In the genomic region with DNA sequence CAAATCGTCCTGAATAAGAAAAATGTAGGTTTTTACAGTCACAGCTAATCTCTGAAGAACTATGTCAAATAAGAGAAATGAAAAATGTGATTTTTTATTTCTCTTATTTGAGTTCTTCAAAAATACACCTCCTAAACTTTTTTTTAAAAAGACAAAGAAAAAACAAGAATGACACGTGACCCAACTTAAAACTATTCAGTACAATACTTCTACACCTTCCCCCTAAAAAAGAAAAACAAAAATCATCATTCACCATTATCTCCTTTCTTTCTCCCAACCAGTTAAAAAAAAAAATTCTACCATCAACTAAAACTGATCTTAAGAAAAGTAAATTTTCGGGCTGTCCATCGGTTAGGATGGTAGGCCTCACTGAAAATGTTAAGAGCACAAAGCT, we compare ENCODE assay signal across 8 cellular contexts. TPM values are rescaled to one million over a fixed set of nuclear protein-coding genes. Genes with fewer than 3 reads are reported as not detected.
A peak's percentile ranks its signal among the peaks of the same experiment; 100 is the strongest.
DNase-seq lines count a peak whose midpoint lies in the region; ATAC-seq and TF ChIP-seq lines count a peak whose summit lies in the region.

No MANE protein-coding gene starts in this region.

- no peak for TF ChIP-seq CTCF in AG10803 (conservative IDR thresholded peaks at IDR 0.05; ENCODE audit: low read length)
- no peak for TF ChIP-seq CTCF in LNCaP clone FGC (IDR thresholded peaks at IDR 0.05; ENCODE audit: control insufficient read depth, extremely low read depth, insufficient read depth)

- H3K27ac Mint-ChIP-seq in dendritic cell treated with granulocyte-macrophage colony-stimulating factor and Interleukin-4, amounts not matched to agents 40 ng/mL and 50 ng/mL, for 4 days: peak overlapping the region; percentile 100
- peak overlapping the region; percentile 98 to 99 for H3K27ac Mint-ChIP-seq in natural killer cell treated with Interleukin-12 subunit alpha and Interleukin-12 subunit beta and Interleukin-15 and Interleukin-18, amount 100 ng/mL, for 72 hours

- DNase-seq in AG10803 (ENCODE audit: low read depth): no peak
- DNase-seq in LNCaP clone FGC (ENCODE audit: low read depth): no peak
- no peak for DNase-seq in natural killer cell treated with Interleukin-12 subunit alpha and Interleukin-12 subunit beta and Interleukin-15 and Interleukin-18, amount 100 ng/mL, for 72 hours (ENCODE audit: low spot score)
- DNase-seq in inferior parietal cortex (ENCODE audit: extremely low spot score): no peak
- DNase-seq in amniotic stem cell (lab: John Stamatoyannopoulos, UW): no peak

- H3K36me3 Mint-ChIP-seq in dendritic cell treated with granulocyte-macrophage colony-stimulating factor and Interleukin-4, amounts not matched to agents 40 ng/mL and 50 ng/mL, for 4 days (ENCODE audit: low read depth): peaks cover 45% of the 10 kb centered on the region
- H3K36me3 Mint-ChIP-seq in natural killer cell treated with Interleukin-12 subunit alpha and Interleukin-12 subunit beta and Interleukin-15 and Interleukin-18, amount 100 ng/mL, for 72 hours: peaks cover 16% of the 10 kb centered on the region

- H3K4me3 ChIP-seq in AG10803 (ENCODE audit: low read length): peak overlapping the region; percentile 87
- H3K4me3 ChIP-seq in LNCaP clone FGC (ENCODE audit: low read depth, low read length): peak overlapping the region; percentile 82

- H3K4me3 Mint-ChIP-seq in dendritic cell treated with granulocyte-macrophage colony-stimulating factor and Interleukin-4, amounts not matched to agents 40 ng/mL and 50 ng/mL, for 4 days: peak overlapping the region; percentile 99
- peak overlapping the region; percentile 98 for H3K4me3 Mint-ChIP-seq in natural killer cell treated with Interleukin-12 subunit alpha and Interleukin-12 subunit beta and Interleukin-15 and Interleukin-18, amount 100 ng/mL, for 72 hours

- intact Hi-C loops in dendritic cell treated with granulocyte-macrophage colony-stimulating factor and Interleukin-4, amounts not matched to agents 40 ng/mL and 50 ng/mL, for 4 days (cut with micrococcal nuclease): no loop called here

- H3K4me1 Mint-ChIP-seq in dendritic cell treated with granulocyte-macrophage colony-stimulating factor and Interleukin-4, amounts not matched to agents 40 ng/mL and 50 ng/mL, for 4 days (ENCODE audit: low read depth): peaks cover 66% of the 10 kb centered on the region
- H3K4me1 Mint-ChIP-seq in natural killer cell treated with Interleukin-12 subunit alpha and Interleukin-12 subunit beta and Interleukin-15 and Interleukin-18, amount 100 ng/mL, for 72 hours (ENCODE audit: low read depth in 2 of 2): peaks cover 51 to 58% of the 10 kb centered on the region in 2 donors

- H3K27me3 Mint-ChIP-seq in dendritic cell treated with granulocyte-macrophage colony-stimulating factor and Interleukin-4, amounts not matched to agents 40 ng/mL and 50 ng/mL, for 4 days: no peaks in the 10 kb centered on the region
- no peaks in the 10 kb centered on the region for H3K27me3 Mint-ChIP-seq in natural killer cell treated with Interleukin-12 subunit alpha and Interleukin-12 subunit beta and Interleukin-15 and Interleukin-18, amount 100 ng/mL, for 72 hours

- no peak for ATAC-seq in natural killer cell treated with Interleukin-12 subunit alpha and Interleukin-12 subunit beta and Interleukin-15 and Interleukin-18, amount 100 ng/mL, for 72 hours
- ATAC-seq in HG02884 (IDR thresholded peaks at IDR 0.05; ENCODE audit: unreplicated experiment): no peak
- no peak for ATAC-seq in GM18519 (IDR thresholded peaks at IDR 0.05; ENCODE audit: low FRiP score, unreplicated experiment)

- no peaks in the 10 kb centered on the region for H3K9me3 Mint-ChIP-seq in dendritic cell treated with granulocyte-macrophage colony-stimulating factor and Interleukin-4, amounts not matched to agents 40 ng/mL and 50 ng/mL, for 4 days
- H3K9me3 Mint-ChIP-seq in natural killer cell treated with Interleukin-12 subunit alpha and Interleukin-12 subunit beta and Interleukin-15 and Interleukin-18, amount 100 ng/mL, for 72 hours: no peaks in the 10 kb centered on the region

RNA-seq across cellular contexts. Expression of a gene that starts 2.1 kb away (rescaled TPM):
- 100 to 1,000 TPM in 1 of 2 donors, 10 to 100 TPM in 1; 92.3 to 113 TPM for total RNA-seq in natural killer cell treated with Interleukin-12 subunit alpha and Interleukin-12 subunit beta and Interleukin-15 and Interleukin-18, amount 100 ng/mL, for 72 hours

RNA-seq across cellular contexts. Expression of a gene that starts 55.9 kb away (rescaled TPM):
- 10 to 100 TPM; 20.3 to 31.9 TPM for total RNA-seq in natural killer cell treated with Interleukin-12 subunit alpha and Interleukin-12 subunit beta and Interleukin-15 and Interleukin-18, amount 100 ng/mL, for 72 hours
